Comparison of ENCODE assay signal across 6 cellular contexts in genomic region chr16:88105574-88106140, GRCh38.
DNase-seq lines count a peak whose midpoint lies in the region; ATAC-seq, FAIRE-seq and TF ChIP-seq lines count a peak whose summit lies in the region.
"Not testable (repeated sequence)": the region's sequence is repeated elsewhere in the genome, so short reads cannot be mapped to it uniquely, and the experiment has no call there.

No MANE protein-coding gene starts in this region.

- not testable (repeated sequence) for TF ChIP-seq POLR2A in IMR-90 (IDR thresholded peaks at IDR 0.05; ENCODE audit: low read depth, low read length); K562 (conservative IDR thresholded peaks at IDR 0.05)

- POLR2A ChIA-PET in IMR-90 (lab: Charles Lee; ENCODE audit: unreplicated experiment), result interaction anchor here (0.7 kb wide), 1 partner anchor 189 kb away, joined by 5 read pairs; no protein-coding TSS in a partner anchor
- POLR2A ChIA-PET in K562 (lab: Yijun Ruan, JAX), result not testable (repeated sequence)

- not testable (repeated sequence) for H2BK12ac ChIP-seq in neuronal stem cell (ENCODE audit: low read length)

- H3K23ac ChIP-seq in IMR-90 (ENCODE audit: low read depth, low read length); neuronal stem cell (ENCODE audit: low read depth, low read length, poor library complexity): not testable (repeated sequence)

- H4K20me1 ChIP-seq in IMR-90 (ENCODE audit: insufficient read depth, low read length); K562 (replicated peaks; ENCODE audit: control insufficient read depth, insufficient read depth, low read length): not testable (repeated sequence)

- H3K4me2 ChIP-seq in IMR-90 (ENCODE audit: low read depth, low read length); K562 (ENCODE audit: insufficient read depth, low read length); neuronal stem cell (ENCODE audit: insufficient read depth, low read length, poor library complexity, severe bottlenecking): not testable (repeated sequence)

- not testable (repeated sequence) for H2AFZ ChIP-seq in IMR-90 (replicated peaks; ENCODE audit: low read length, poor library complexity); K562 (ENCODE audit: low read depth, low read length); neuronal stem cell (ENCODE audit: low read length)

- not testable (repeated sequence) for H3K9ac ChIP-seq in IMR-90 (ENCODE audit: low read depth, low read length); K562 (ENCODE audit: insufficient read depth in 1 of 2, low read depth in 2 of 2, low read length in 2 of 2); neuronal stem cell (ENCODE audit: low read depth, low read length, poor library complexity)

- not testable (repeated sequence) for H2BK5ac ChIP-seq in IMR-90 (ENCODE audit: low read depth, low read length, poor library complexity, severe bottlenecking); neuronal stem cell (ENCODE audit: low read length)

- not testable (repeated sequence) for TF ChIP-seq CTCF in CD14-positive monocyte (IDR thresholded peaks at IDR 0.05); IMR-90 (conservative IDR thresholded peaks at IDR 0.05; ENCODE audit: low read depth, low read length); K562 (IDR thresholded peaks at IDR 0.05 in 2 of 3, conservative IDR thresholded peaks at IDR 0.05 in 1 of 3; ENCODE audit: insufficient read depth in 2 of 3, low read depth in 1 of 3, low read length in 3 of 3)

- not testable (repeated sequence) for H4K5ac ChIP-seq in IMR-90 (ENCODE audit: low read depth, low read length)

- not testable (repeated sequence) for H4K91ac ChIP-seq in IMR-90 (ENCODE audit: insufficient read depth, low read depth, low read length); neuronal stem cell (ENCODE audit: low read depth, low read length, poor library complexity)

- peaks cover 20 to 31% (median 27%) of the 10 kb centered on the region in 3 donors for H3K27me3 Mint-ChIP-seq in CD14-positive monocyte (ENCODE audit: low read depth in 3 of 3)
- peaks cover 15% of the 10 kb centered on the region for H3K27me3 Mint-ChIP-seq in stimulated activated memory B cell treated with anti-CD40 and anti-IgM and Interleukin-4, amounts not matched to agents 10 μg/mL and 1 μg/mL and 100 μg/mL, for 72 hours

- H3K56ac ChIP-seq in IMR-90 (ENCODE audit: extremely low read depth, insufficient read depth, low read length), result not testable (repeated sequence)

- not testable (repeated sequence) for H3K9me1 ChIP-seq in IMR-90 (ENCODE audit: insufficient read depth, low read length); K562 (ENCODE audit: control insufficient read depth, insufficient read depth, low read length)

- WGBS in IMR-90 (ENCODE audit: extremely low coverage in 2 of 2, insufficient read length in 1 of 2), 2 experiments, result no CpG with 5 or more reads among the region's 7 CpGs
- WGBS in K562 (ENCODE audit: insufficient coverage, low coverage, missing lambda C conversion rate), result 9% methylated on average over 6 of the region's 7 CpGs
- WGBS in neuronal stem cell (ENCODE audit: extremely low coverage in 2 of 2, insufficient read length in 2 of 2, insufficient replicate concordance in 1 of 2), 2 donors, result no CpG with 5 or more reads among the region's 7 CpGs

- not testable (repeated sequence) for H3K4ac ChIP-seq in IMR-90 (ENCODE audit: low read depth, low read length); neuronal stem cell (ENCODE audit: low read length)

- in situ Hi-C loops in IMR-90 (cut with MboI; ENCODE audit: low sequenced_read_pairs); K562 (cut with MboI): not testable (repeated sequence)

- H4K8ac ChIP-seq in IMR-90 (ENCODE audit: low read depth in 2 of 2, low read length in 2 of 2); neuronal stem cell (ENCODE audit: low read depth, low read length): not testable (repeated sequence)

- FAIRE-seq in K562 (lab: Jason Lieb, UNC), result not testable (repeated sequence)

- DNase-seq in CD14-positive monocyte (ENCODE audit: low spot score) (peak; percentile 3), K562 (ENCODE audit: extremely low read depth in 1 of 4, low spot score in 3 of 4) (peak in 1 of 4 experiments; percentile 15), Right ventricle myocardium superior (peak; percentile 38)
- DNase-seq in IMR-90; neuronal stem cell (ENCODE audit: low spot score): not testable (repeated sequence)

- not testable (repeated sequence) for H3K4me1 Mint-ChIP-seq in CD14-positive monocyte; stimulated activated memory B cell treated with anti-CD40 and anti-IgM and Interleukin-4, amounts not matched to agents 10 μg/mL and 1 μg/mL and 100 μg/mL, for 72 hours

- dilution Hi-C loops in IMR-90 (cut with HindIII; ENCODE audit: low sequenced_read_pairs, unreplicated experiment), result not testable (repeated sequence)

- CTCF ChIA-PET in IMR-90 (lab: Yijun Ruan, JAX); K562 (lab: Yijun Ruan, JAX; ENCODE audit: low intra/inter-chr PET ratio): not testable (repeated sequence)

- not testable (repeated sequence) for TF ChIP-seq RAD21 in IMR-90 (IDR thresholded peaks at IDR 0.05; ENCODE audit: low read length); K562 (CRISPR knock-in tag; conservative IDR thresholded peaks at IDR 0.05 in 1 of 2, IDR thresholded peaks at IDR 0.05 in 1 of 2)

- not testable (repeated sequence) for H3K36me3 ChIP-seq in IMR-90 (ENCODE audit: control insufficient read depth, insufficient read depth, low read length); K562 (ENCODE audit: control insufficient read depth, insufficient read depth, low read length); neuronal stem cell (replicated peaks in 1 of 2; ENCODE audit: control insufficient read depth in 2 of 2, insufficient read depth in 2 of 2, low read length in 2 of 2)

- H3K9me3 Mint-ChIP-seq in CD14-positive monocyte, result peaks cover 0 to 12% (median 0%) of the 10 kb centered on the region in 7 donors
- not testable (repeated sequence) for H3K9me3 Mint-ChIP-seq in stimulated activated memory B cell treated with anti-CD40 and anti-IgM and Interleukin-4, amounts not matched to agents 10 μg/mL and 1 μg/mL and 100 μg/mL, for 72 hours

- H3K18ac ChIP-seq in IMR-90 (ENCODE audit: low read depth, low read length); neuronal stem cell (ENCODE audit: low read length): not testable (repeated sequence)

- not testable (repeated sequence) for H3K4me3 ChIP-seq in IMR-90 (ENCODE audit: insufficient read depth, low read depth, low read length); K562; neuronal stem cell (ENCODE audit: low read length in 2 of 2)

- H3K4me1 ChIP-seq in IMR-90 (ENCODE audit: control insufficient read depth, insufficient read depth, low read length); K562 (replicated peaks in 1 of 2; ENCODE audit: control insufficient read depth in 2 of 2, insufficient read depth in 2 of 2, low read length in 2 of 2); neuronal stem cell (ENCODE audit: control insufficient read depth in 2 of 2, insufficient read depth in 1 of 2, low read depth in 1 of 2, low read length in 2 of 2): not testable (repeated sequence)

- not testable (repeated sequence) for ATAC-seq in IMR-90 (ENCODE audit: low read depth); K562; Right ventricle myocardium superior (ENCODE audit: poor library complexity); stimulated activated memory B cell treated with anti-CD40 and anti-IgM and Interleukin-4, amounts not matched to agents 10 μg/mL and 1 μg/mL and 100 μg/mL, for 72 hours

- 0 out of 3 replicates have a peak overlapping the region, but pooled peaks have one; percentile 50 for H2BK15ac ChIP-seq in IMR-90 (ENCODE audit: low read depth, low read length)
- peak overlapping the region; percentile 64 for H2BK15ac ChIP-seq in neuronal stem cell (ENCODE audit: low read length)

- intact Hi-C loops in CD14-positive monocyte (cut with micrococcal nuclease); IMR-90 (cut with micrococcal nuclease); K562 (cut with micrococcal nuclease); Right ventricle myocardium superior (cut with DNase I): not testable (repeated sequence)

- TF ChIP-seq EP300 in K562 (IDR thresholded peaks at IDR 0.05; ENCODE audit: low read length), result not testable (repeated sequence)

- not testable (repeated sequence) for H3K79me2 ChIP-seq in K562 (ENCODE audit: control insufficient read depth, insufficient read depth, low read length)

- H2BK120ac ChIP-seq in IMR-90 (ENCODE audit: low read depth, low read length); neuronal stem cell (ENCODE audit: low read depth, low read length): not testable (repeated sequence)

- not testable (repeated sequence) for H3K14ac ChIP-seq in IMR-90 (replicated peaks; ENCODE audit: low read depth, low read length); neuronal stem cell (ENCODE audit: low read length)

- not testable (repeated sequence) for H3K79me1 ChIP-seq in IMR-90 (ENCODE audit: low read depth in 1 of 2, low read length in 2 of 2); neuronal stem cell (ENCODE audit: low read depth, low read length)

- not testable (repeated sequence) for H3K27ac ChIP-seq in IMR-90 (ENCODE audit: insufficient read depth, low read length); K562 (ENCODE audit: extremely low read depth, low read depth, low read length); neuronal stem cell (replicated peaks; ENCODE audit: low read length)

- H3K27me3 ChIP-seq in IMR-90 (ENCODE audit: control insufficient read depth, insufficient read depth, low read length); neuronal stem cell (ENCODE audit: control insufficient read depth in 3 of 3, insufficient read depth in 3 of 3, low read depth in 1 of 3, low read length in 3 of 3): not testable (repeated sequence)
- H3K27me3 ChIP-seq in K562 (ENCODE audit: control insufficient read depth in 2 of 2, insufficient read depth in 2 of 2, low read length in 2 of 2), result peaks cover 9 to 64% of the 10 kb centered on the region in 2 experiments; a peak in 4 of 5 replicates

- H3K4me3 Mint-ChIP-seq in CD14-positive monocyte; stimulated activated memory B cell treated with anti-CD40 and anti-IgM and Interleukin-4, amounts not matched to agents 10 μg/mL and 1 μg/mL and 100 μg/mL, for 72 hours: not testable (repeated sequence)

- H2BK20ac ChIP-seq in IMR-90 (ENCODE audit: low read depth, low read length), result not testable (repeated sequence)

- BruUV-seq in IMR-90 (replicated peaks; lab: Mats Ljungman, UMichigan); K562 (replicated peaks; lab: Mats Ljungman, UMichigan): not testable (repeated sequence)

- H3K27ac Mint-ChIP-seq in CD14-positive monocyte, result not testable (repeated sequence)
- peak overlapping the region; percentile 24 for H3K27ac Mint-ChIP-seq in stimulated activated memory B cell treated with anti-CD40 and anti-IgM and Interleukin-4, amounts not matched to agents 10 μg/mL and 1 μg/mL and 100 μg/mL, for 72 hours

- not testable (repeated sequence) for H2AK5ac ChIP-seq in IMR-90 (ENCODE audit: low read depth, low read length); neuronal stem cell (ENCODE audit: low read depth, low read length)

- H3K36me3 Mint-ChIP-seq in CD14-positive monocyte; stimulated activated memory B cell treated with anti-CD40 and anti-IgM and Interleukin-4, amounts not matched to agents 10 μg/mL and 1 μg/mL and 100 μg/mL, for 72 hours: not testable (repeated sequence)

- not testable (repeated sequence) for H2AK9ac ChIP-seq in IMR-90 (replicated peaks; ENCODE audit: low read depth, low read length, poor library complexity)

- H3K9me3 ChIP-seq in IMR-90 (ENCODE audit: control insufficient read depth, insufficient read depth, low read length); K562 (replicated peaks; ENCODE audit: control insufficient read depth, insufficient read depth, low read depth, low read length); neuronal stem cell (replicated peaks in 1 of 2; ENCODE audit: control insufficient read depth in 2 of 2, insufficient read depth in 1 of 2, low read depth in 1 of 2, low read length in 2 of 2): not testable (repeated sequence)
